Comparison of ENCODE assay signal across 1 cellular context in the genomic region with DNA sequence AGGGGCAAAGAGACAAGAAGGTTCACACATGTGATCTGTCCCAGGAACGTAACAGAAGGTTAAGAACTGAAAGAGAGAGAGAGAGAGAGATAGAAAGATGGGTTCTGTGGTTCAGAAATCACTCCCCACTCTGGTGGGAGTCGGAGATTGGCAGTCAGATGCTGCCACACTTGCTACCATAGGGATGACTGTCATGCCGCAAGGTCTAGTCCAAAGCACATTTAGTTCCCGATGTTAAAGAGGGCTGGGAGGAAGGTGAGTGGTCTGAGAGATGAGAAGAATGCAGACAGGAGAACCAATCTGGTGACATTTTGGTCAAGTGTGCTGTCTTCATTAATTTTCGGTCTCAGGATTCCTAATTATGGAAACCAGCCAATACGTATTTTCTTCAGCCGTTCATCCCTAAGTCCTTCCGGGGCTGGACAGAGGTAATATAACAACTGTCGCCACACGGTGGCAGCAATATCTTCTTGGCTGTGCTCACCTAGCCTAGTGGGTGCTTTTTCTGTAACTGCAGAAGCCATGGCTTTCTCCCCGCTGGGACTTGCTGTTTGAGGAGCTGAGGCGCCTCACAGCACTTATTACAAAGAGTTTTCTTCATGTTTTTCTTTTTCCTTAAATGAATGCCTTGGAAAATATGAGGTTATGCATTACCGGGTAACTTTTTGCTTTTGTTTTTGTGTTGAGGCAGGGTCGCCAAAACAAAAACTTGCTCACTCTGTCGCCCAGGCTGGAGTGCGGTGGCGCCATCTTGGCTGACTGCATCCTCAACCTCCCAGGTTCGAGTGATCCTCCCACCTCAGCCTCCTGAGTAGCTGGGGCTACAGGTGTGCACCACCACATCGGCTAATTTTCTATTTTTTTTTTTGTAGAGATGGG.
TF ChIP-seq lines count a peak whose summit lies in the region.

No MANE protein-coding gene starts in this region.

TF ChIP-seq in K562, 482 proteins besides CTCF, POLR2A, EP300 and RAD21 (continued from another document):
- no peak for TF ChIP-seq ZBTB40 (IDR thresholded peaks at IDR 0.05)
- peak; percentile 60; the same call in 1 of the 2 replicates for TF ChIP-seq ZBTB40 (CRISPR knock-in tag; IDR thresholded peaks at IDR 0.05)
- TF ChIP-seq SMC3 (conservative IDR thresholded peaks at IDR 0.05; ENCODE audit: insufficient read depth, low read depth, low read length), result peak; percentile 66
- no peak for TF ChIP-seq SFPQ (IDR thresholded peaks at IDR 0.05; ENCODE audit: low read depth, low read length)
- 0 out of 2 replicates have a peak, but pooled peaks have one; percentile 4 for TF ChIP-seq CBFA2T2 (conservative IDR thresholded peaks at IDR 0.05)
- TF ChIP-seq ETS2 (tag; IDR thresholded peaks at IDR 0.05; ENCODE audit: borderline replicate concordance, poor library complexity, severe bottlenecking), result no peak
- TF ChIP-seq NR2C1 (IDR thresholded peaks at IDR 0.05), result no peak
- peak; percentile 62; the same call in 1 of the 2 replicates for TF ChIP-seq NR2C1 (tag; IDR thresholded peaks at IDR 0.05)
- no peak for TF ChIP-seq NFIX (CRISPR knock-in tag; IDR thresholded peaks at IDR 0.05; ENCODE audit: low read depth)
- 0 out of 2 replicates have a peak, but pooled peaks have one; percentile 35 for TF ChIP-seq RB1 (IDR thresholded peaks at IDR 0.05; ENCODE audit: low read depth)
- TF ChIP-seq PCBP2 (IDR thresholded peaks at IDR 0.05; ENCODE audit: low read depth, low read length, poor library complexity, severe bottlenecking), result no peak
- peak; percentile 70 for TF ChIP-seq NFIC (IDR thresholded peaks at IDR 0.05)
- no peak for TF ChIP-seq STAT5B (CRISPR knock-in tag; IDR thresholded peaks at IDR 0.05)
- TF ChIP-seq ETV1 (tag; conservative IDR thresholded peaks at IDR 0.05; ENCODE audit: low read depth), result peak; percentile 33
- 0 out of 2 replicates have a peak, but pooled peaks have one; percentile 22 for TF ChIP-seq RNF2 (IDR thresholded peaks at IDR 0.05)
- TF ChIP-seq GABPA (tag; conservative IDR thresholded peaks at IDR 0.05; ENCODE audit: low read depth), result 0 out of 2 replicates have a peak, but pooled peaks have one; percentile 29
- no peak for TF ChIP-seq HSF4 (CRISPR knock-in tag; IDR thresholded peaks at IDR 0.05; ENCODE audit: borderline replicate concordance)
- no peak for TF ChIP-seq HES1 (IDR thresholded peaks at IDR 0.05; ENCODE audit: low read depth)
- no peak for TF ChIP-seq ID3 (CRISPR knock-in tag; IDR thresholded peaks at IDR 0.05)
- 0 out of 2 replicates have a peak, but pooled peaks have one; percentile 14 for TF ChIP-seq ID3 (tag; IDR thresholded peaks at IDR 0.05)
- peak; percentile 62 for TF ChIP-seq DEAF1 (CRISPR knock-in tag; IDR thresholded peaks at IDR 0.05)
- TF ChIP-seq NR2C2 (CRISPR knock-in tag; IDR thresholded peaks at IDR 0.05), result no peak
- TF ChIP-seq NR2C2 (tag; IDR thresholded peaks at IDR 0.05), result peak; percentile 50; the same call in 1 of the 2 replicates
